In genomic region chr2:45650851-45651414, GRCh38 we compare ENCODE assay signal across 1 cellular context.
TF ChIP-seq lines count a peak whose summit lies in the region.

No MANE protein-coding gene starts in this region.

TF ChIP-seq in H1, 55 proteins besides CTCF, POLR2A, EP300 and RAD21 (continued from another document):
- no peak for TF ChIP-seq CBX5 (IDR thresholded peaks at IDR 0.05; ENCODE audit: low read depth, low read length)
- TF ChIP-seq BACH1 (IDR thresholded peaks at IDR 0.05; ENCODE audit: low read length): no peak
- peak; percentile 66 for TF ChIP-seq PHF8 (conservative IDR thresholded peaks at IDR 0.05; ENCODE audit: low read depth, low read length)
- peak; percentile 25; the same call in 1 of the 2 replicates for TF ChIP-seq MAX (IDR thresholded peaks at IDR 0.05)
- peak; percentile 81 for TF ChIP-seq CREB1 (IDR thresholded peaks at IDR 0.05)
- TF ChIP-seq TAF1 (IDR thresholded peaks at IDR 0.05; ENCODE audit: low read depth, low read length): 0 out of 2 replicates have a peak, but pooled peaks have one; percentile 28
- no peak for TF ChIP-seq TBP (IDR thresholded peaks at IDR 0.05; ENCODE audit: low read depth, low read length)
- peak; percentile 26 for TF ChIP-seq KDM4A (IDR thresholded peaks at IDR 0.05; ENCODE audit: low read depth, low read length, severe bottlenecking)
- no peak; a peak in 1 of 4 replicates for TF ChIP-seq SIN3A (conservative IDR thresholded peaks at IDR 0.05 in 1 of 2, IDR thresholded peaks at IDR 0.05 in 1 of 2; ENCODE audit: low read depth in 1 of 2, low read length in 2 of 2)
- TF ChIP-seq USF2 (IDR thresholded peaks at IDR 0.05; ENCODE audit: low read length): no peak
TF ChIP-seq in H1: peak in this region for 9.
